Comparison of ENCODE assay signal across 7 cellular contexts in genomic region chr7:73005693-73006447, GRCh38. TPM values are rescaled to one million over a fixed set of nuclear protein-coding genes. Genes with fewer than 3 reads are reported as not detected.
DNase-seq lines count a peak whose midpoint lies in the region; ATAC-seq and TF ChIP-seq lines count a peak whose summit lies in the region.
"Not testable (repeated sequence)": the region's sequence is repeated elsewhere in the genome, so short reads cannot be mapped to it uniquely, and the experiment has no call there.

No MANE protein-coding gene starts in this region.

- not testable (repeated sequence) for H3K36me3 ChIP-seq in Peyer's patch

- H3K9me3 Mint-ChIP-seq in activated T-cell treated with anti-CD3 and anti-CD28 coated beads, Interleukin-2, amount 50 U/mL, for 4 hours, result not testable (repeated sequence)

- peak; percentile 80 for ATAC-seq in HG02973 (IDR thresholded peaks at IDR 0.05; ENCODE audit: unreplicated experiment)
- peak; percentile 86 to 88 for ATAC-seq in activated T-cell treated with anti-CD3 and anti-CD28 coated beads, Interleukin-2, amount 50 U/mL, for 4 hours

- TF ChIP-seq CTCF in Peyer's patch (IDR thresholded peaks at IDR 0.05), result peak in 1 of 6 experiments; percentile 7
- TF ChIP-seq CTCF in epithelial cell of proximal tubule (conservative IDR thresholded peaks at IDR 0.05; ENCODE audit: low read depth, low read length), result not testable (repeated sequence)

- H3K27me3 ChIP-seq in Peyer's patch, result not testable (repeated sequence)

- H3K9me3 ChIP-seq in Peyer's patch, result not testable (repeated sequence)

- not testable (repeated sequence) for H3K4me1 ChIP-seq in Peyer's patch

- H3K4me1 Mint-ChIP-seq in activated T-cell treated with anti-CD3 and anti-CD28 coated beads, Interleukin-2, amount 50 U/mL, for 4 hours (ENCODE audit: low read depth), result not testable (repeated sequence)

- H3K4me3 Mint-ChIP-seq in activated T-cell treated with anti-CD3 and anti-CD28 coated beads, Interleukin-2, amount 50 U/mL, for 4 hours, result peak overlapping the region; percentile 90

- TF ChIP-seq POLR2A in GM18951 (IDR thresholded peaks at IDR 0.05; ENCODE audit: extremely low read depth, insufficient read depth, insufficient read length), result peak; percentile 79
- peak; percentile 65 to 79 for TF ChIP-seq POLR2A in Peyer's patch (IDR thresholded peaks at IDR 0.05)

- peak; percentile 73 to 95 (median 81) for DNase-seq in Peyer's patch
- DNase-seq in activated T-cell treated with anti-CD3 and anti-CD28 coated beads, Interleukin-2, amount 50 U/mL, for 4 hours, result peak; percentile 82
- not testable (repeated sequence) for DNase-seq in epithelial cell of proximal tubule (ENCODE audit: low read depth)
- DNase-seq in medulla oblongata (ENCODE audit: extremely low spot score), result peak; percentile 86
- peak; percentile 56 to 68 for DNase-seq in stimulated activated CD4-positive, alpha-beta T cell treated with anti-CD3 and anti-CD28 coated beads, Interleukin-1b, Interleukin-23, amount 100 ng/mL, for 1 hour (ENCODE audit: low read depth in 2 of 2)

- in situ Hi-C loops in GM18951 (cut with MboI; ENCODE audit: low sequenced_read_pairs, unreplicated experiment), result not testable (repeated sequence)

- H3K4me3 ChIP-seq in Peyer's patch (peak overlapping the region; percentile 45 to 71 (median 70)), epithelial cell of proximal tubule (ENCODE audit: low read depth, low read length) (peak overlapping the region; percentile 57)

- H3K27ac ChIP-seq in Peyer's patch, result peak overlapping the region; percentile 76 to 93 (median 92)

- H3K27me3 Mint-ChIP-seq in activated T-cell treated with anti-CD3 and anti-CD28 coated beads, Interleukin-2, amount 50 U/mL, for 4 hours (ENCODE audit: low read depth), result not testable (repeated sequence)

- not testable (repeated sequence) for H3K36me3 Mint-ChIP-seq in activated T-cell treated with anti-CD3 and anti-CD28 coated beads, Interleukin-2, amount 50 U/mL, for 4 hours (ENCODE audit: insufficient read depth)

RNA-seq across cellular contexts. Expression of gene SPDYE8, which starts 23.7 kb away (rescaled TPM):
- total RNA-seq in Peyer's patch (not detected), epithelial cell of proximal tubule (not detected in 2 replicates)
- total RNA-seq in activated T-cell treated with anti-CD3 and anti-CD28 coated beads, Interleukin-2, amount 50 U/mL, for 4 hours, result not detected

RNA-seq across cellular contexts. Expression of gene TRIM74, which starts 36.6 kb away (rescaled TPM):
- 1 to 10 TPM in 3 of 4 donors, not detected in 1; 1.8 to 3.2 (median 1.9) TPM for total RNA-seq in Peyer's patch
- under 1 TPM in 2 of 3 donors, not detected in 1; 0.38 to 0.79 TPM for total RNA-seq in activated T-cell treated with anti-CD3 and anti-CD28 coated beads, Interleukin-2, amount 50 U/mL, for 4 hours
- not detected in 2 replicates for total RNA-seq in epithelial cell of proximal tubule

RNA-seq across cellular contexts. Expression of gene SPDYE11, which starts 51.8 kb away (rescaled TPM):
- total RNA-seq in Peyer's patch (not detected), epithelial cell of proximal tubule (not detected in 2 replicates)
- not detected for total RNA-seq in activated T-cell treated with anti-CD3 and anti-CD28 coated beads, Interleukin-2, amount 50 U/mL, for 4 hours
